9 cellular contexts compared by ENCODE assay signal in the genomic region with DNA sequence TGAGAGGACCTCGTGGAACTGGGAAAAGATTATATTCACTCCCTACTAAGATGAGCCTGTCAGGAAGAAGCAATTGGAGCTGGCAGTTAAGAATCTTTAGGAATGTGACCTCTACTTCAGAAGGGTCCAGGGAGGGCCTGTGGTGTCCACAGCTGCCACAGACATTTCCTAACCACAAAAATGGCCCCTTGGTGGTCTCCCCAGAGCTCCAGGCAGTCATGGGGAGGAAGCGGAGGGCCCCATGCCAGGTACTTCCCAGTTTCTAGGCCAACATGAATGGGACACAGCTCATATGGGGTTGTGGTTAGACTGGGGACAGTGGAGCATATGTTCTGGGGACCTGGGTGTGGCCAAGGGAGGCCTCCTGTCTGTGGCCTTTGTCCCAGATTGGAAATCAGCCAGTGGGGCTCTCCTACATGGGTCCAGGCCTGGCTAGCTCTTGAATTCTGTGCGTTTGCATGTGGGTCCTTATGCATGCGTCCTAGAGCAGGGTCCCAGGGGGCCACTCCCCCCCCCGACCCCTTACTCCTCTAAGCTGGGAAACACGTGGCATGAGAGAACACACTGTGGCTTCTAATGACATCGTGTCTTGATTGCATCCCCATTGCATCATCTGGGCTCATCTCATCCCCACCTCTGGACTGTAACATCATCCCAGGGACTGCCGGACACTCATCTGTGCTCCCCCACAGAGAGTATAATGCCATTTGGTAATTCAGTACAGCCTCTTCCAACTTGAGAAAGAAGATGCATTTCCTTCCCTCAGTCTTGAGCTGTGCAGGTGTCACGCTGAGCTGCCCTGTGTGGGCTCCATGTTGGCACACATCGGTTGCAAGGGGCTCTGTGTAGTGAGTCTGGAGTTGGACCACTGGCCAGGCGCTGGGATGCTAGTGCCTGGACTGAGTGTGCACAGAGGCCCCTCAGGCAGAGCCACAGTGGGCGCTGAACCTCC. TPM values are rescaled to one million over a fixed set of nuclear protein-coding genes. Genes with fewer than 3 reads are reported as not detected.
A peak's percentile ranks its signal among the peaks of the same experiment; 100 is the strongest.
DNase-seq lines count a peak whose midpoint lies in the region; ATAC-seq, FAIRE-seq and TF ChIP-seq lines count a peak whose summit lies in the region.
"Had no signal": no experiment of that assay in that cellular context is flagged by ENCODE, and none has a peak within 500 bp of the region (broad histone marks: within the 10 kb centered on the region; RNA-seq: fewer than 3 reads in every experiment).

No MANE protein-coding gene starts in this region.

- peak overlapping the region; percentile 11; the same call in 1 of the 2 replicates for H3K9ac ChIP-seq in BLaER1
- H3K9ac ChIP-seq in HepG2 (ENCODE audit: insufficient read depth, low read depth, low read length) = no peak overlapping the region

- DNase-seq in HFFc6 (no peak), activated B cell treated with CpG ODN at 0.5 μM for 24 hours (no peak), HepG2 (ENCODE audit: low spot score) (no peak), NCI-H2081 treated with DMSO at 0.1 percent for 48 hours (lab: John Stamatoyannopoulos, UW) (no peak), middle frontal gyrus (ENCODE audit: extremely low spot score, low spot score) (no peak), endothelial cell (ENCODE audit: low spot score) (no peak)
- no peak for DNase-seq in stimulated activated CD4-positive, alpha-beta T cell treated with anti-CD3 and anti-CD28 coated beads, Interleukin-1b, Interleukin-23, amount 100 ng/mL, for 48 hours

- H3K4me1 ChIP-seq in BLaER1 (peaks cover 100% of the 10 kb centered on the region), HepG2 (ENCODE audit: insufficient read depth, low read length) (peaks cover 97% of the 10 kb centered on the region)

- H3K4me2 ChIP-seq in BLaER1 (peak overlapping the region; percentile 94), HepG2 (ENCODE audit: low read depth, low read length) (no peak overlapping the region)

- CTCF ChIA-PET in activated B cell treated with CpG ODN at 0.5 μM for 24 hours (lab: Charles Lee) (interaction anchor here (1.2 to 5.1 kb wide), 7 partner anchors 7 to 39 kb away, joined by 3 to 27 read pairs (median 7); a partner anchor contains a TSS), HepG2 (lab: Yijun Ruan, JAX; ENCODE audit: low intra/inter-chr PET ratio, low total read pairs) (no interaction called here)

- H3K79me2 ChIP-seq in HepG2 (ENCODE audit: insufficient read depth, low read length) = no peaks in the 10 kb centered on the region

- H3K27ac Mint-ChIP-seq in HFFc6 (peak overlapping the region; percentile 90), activated B cell treated with CpG ODN at 0.5 μM for 24 hours (peak overlapping the region; percentile 99), endothelial cell (ENCODE audit: unreplicated experiment) (no peak overlapping the region)

- peaks cover 8% of the 10 kb centered on the region; the same call in 1 of the 2 replicates for H3K36me3 ChIP-seq in BLaER1
- no peaks in the 10 kb centered on the region for H3K36me3 ChIP-seq in HepG2 (replicated peaks in 1 of 2; ENCODE audit: control insufficient read depth in 1 of 2, insufficient read depth in 2 of 2, low read length in 2 of 2)

- no peak overlapping the region for H2AFZ ChIP-seq in HepG2 (ENCODE audit: low read length)

- WGBS in HepG2 (ENCODE audit: low lambda C conversion rate) = 71% methylated on average over 10 of the region's 12 CpGs

- BruUV-seq in HepG2 (replicated peaks; lab: Mats Ljungman, UMichigan) = no TSS peak

- no peaks in the 10 kb centered on the region; the same call in 1 of the 2 replicates for H3K27me3 Mint-ChIP-seq in HFFc6 (ENCODE audit: insufficient read depth)
- H3K27me3 Mint-ChIP-seq in activated B cell treated with CpG ODN at 0.5 μM for 24 hours = no peaks in the 10 kb centered on the region
- peaks cover 19% of the 10 kb centered on the region for H3K27me3 Mint-ChIP-seq in endothelial cell (ENCODE audit: unreplicated experiment)

- TF ChIP-seq POLR2A in HepG2 (IDR thresholded peaks at IDR 0.05; ENCODE audit: insufficient read depth in 1 of 2, low read depth in 2 of 2, low read length in 2 of 2) = no peak

- H3K4me1 Mint-ChIP-seq in HFFc6 (ENCODE audit: low read depth) (peaks cover 58% of the 10 kb centered on the region), activated B cell treated with CpG ODN at 0.5 μM for 24 hours (peaks cover 98% of the 10 kb centered on the region), endothelial cell (ENCODE audit: unreplicated experiment) (peaks cover 17% of the 10 kb centered on the region)

- H3K27ac ChIP-seq in BLaER1 (peak overlapping the region; percentile 77), HepG2 (ENCODE audit: extremely low read length, insufficient read depth, low read length) (no peak overlapping the region)

- FAIRE-seq in HepG2 (lab: Jason Lieb, UNC) = no peak
- FAIRE-seq: colon had no signal

- ATAC-seq in activated B cell treated with CpG ODN at 0.5 μM for 24 hours (ENCODE audit: low read depth) = no peak
- no peak for ATAC-seq in HepG2

- H4K20me1 ChIP-seq in BLaER1 (0 out of 2 replicates have a peak, but pooled peaks cover 10% of the 10 kb centered on the region), HepG2 (ENCODE audit: insufficient read depth, low read length) (no peaks in the 10 kb centered on the region)

- no peak for TF ChIP-seq RAD21 in HepG2 (CRISPR knock-in tag; IDR thresholded peaks at IDR 0.05)

- H3K4me3 ChIP-seq in BLaER1 = no peak overlapping the region
- no peak overlapping the region for H3K4me3 ChIP-seq in HepG2 (replicated peaks in 1 of 3; ENCODE audit: insufficient read depth in 1 of 3, low read depth in 2 of 3, low read length in 3 of 3)

- H3K9me3 Mint-ChIP-seq in HFFc6 (no peaks in the 10 kb centered on the region), activated B cell treated with CpG ODN at 0.5 μM for 24 hours (no peaks in the 10 kb centered on the region), endothelial cell (ENCODE audit: unreplicated experiment) (no peaks in the 10 kb centered on the region)

- no peak for TF ChIP-seq CTCF in HFFc6 (IDR thresholded peaks at IDR 0.05)
- no peak for TF ChIP-seq CTCF in activated B cell treated with CpG ODN at 0.5 μM for 24 hours (IDR thresholded peaks at IDR 0.05)
- no peak for TF ChIP-seq CTCF in HepG2 (CRISPR knock-in tag; IDR thresholded peaks at IDR 0.05)
- TF ChIP-seq CTCF in endothelial cell (IDR thresholded peaks at IDR 0.05; ENCODE audit: unreplicated experiment) = no peak

- no peaks in the 10 kb centered on the region for H3K27me3 ChIP-seq in BLaER1
- no peaks in the 10 kb centered on the region; a peak in 1 of 5 replicates for H3K27me3 ChIP-seq in HepG2 (ENCODE audit: control insufficient read depth in 1 of 2, insufficient read depth in 2 of 2, low read length in 2 of 2)

- H3K9me3 ChIP-seq in BLaER1 = no peaks in the 10 kb centered on the region
- no peaks in the 10 kb centered on the region for H3K9me3 ChIP-seq in HepG2 (ENCODE audit: low read length)

- TF ChIP-seq EP300 in HepG2 (IDR thresholded peaks at IDR 0.05; ENCODE audit: low read depth in 2 of 2, low read length in 2 of 2) (no peak), HepG2 (CRISPR knock-in tag; IDR thresholded peaks at IDR 0.05; ENCODE audit: borderline replicate concordance) (no peak)

- POLR2A ChIA-PET in activated B cell treated with CpG ODN at 0.5 μM for 24 hours (lab: Charles Lee) (interaction anchor here (0.7 to 8.2 kb wide), 13 partner anchors 7 to 48 kb away, joined by 3 to 164 read pairs (median 22); a partner anchor contains a TSS), HepG2 (lab: Yijun Ruan, JAX) (interaction anchor here (1.0 to 5.2 kb wide), 8 partner anchors 8 to 48 kb away, joined by 3 to 59 read pairs (median 11); a partner anchor contains a TSS)

- in situ Hi-C loops in HepG2 (cut with HindIII; ENCODE audit: extremely low pct_ligation_motif_present, low pct_unique_long_range_greater_than_20kb) = no loop called here

- peak overlapping the region; percentile 11 for H3K4me3 Mint-ChIP-seq in HFFc6
- peak overlapping the region; percentile 39 for H3K4me3 Mint-ChIP-seq in activated B cell treated with CpG ODN at 0.5 μM for 24 hours
- H3K4me3 Mint-ChIP-seq in endothelial cell (ENCODE audit: unreplicated experiment) = no peak overlapping the region

- peaks cover 7% of the 10 kb centered on the region; the same call in 1 of the 2 replicates for H3K36me3 Mint-ChIP-seq in HFFc6 (ENCODE audit: low read depth)
- peaks cover 7% of the 10 kb centered on the region for H3K36me3 Mint-ChIP-seq in activated B cell treated with CpG ODN at 0.5 μM for 24 hours (ENCODE audit: low read depth)
- peaks cover 4% of the 10 kb centered on the region for H3K36me3 Mint-ChIP-seq in endothelial cell (ENCODE audit: low read depth, unreplicated experiment)

- intact Hi-C loops in activated B cell treated with CpG ODN at 0.5 μM for 24 hours (cut with micrococcal nuclease) (no loop called here), HepG2 (cut with micrococcal nuclease; ENCODE audit: unreplicated experiment) (no loop called here)

TF ChIP-seq in HepG2, 621 proteins besides CTCF, POLR2A, EP300 and RAD21 (continues in another document):
- TF ChIP-seq RFX3 (CRISPR knock-in tag; IDR thresholded peaks at IDR 0.05) = no peak

RNA-seq across cellular contexts. Expression of a gene that starts 31.3 kb away (rescaled TPM):
- total RNA-seq in HFFc6 (2021; fragmentation: NEBNext Ultra II Directional; extraction: Animal tissue kit (Norgen Biotek cat#: 25700)) = 10 to 100 TPM in 5 of 6 experiments, 1 to 10 TPM in 1; 9.8 to 19.7 (median 17.3) TPM
- 126 and 134 TPM in 2 replicates for total RNA-seq in activated B cell treated with CpG ODN at 0.5 μM for 24 hours
- total RNA-seq in HepG2 (2016; rRNA removed; fragmentation: Illumina TruSeq; extraction: Trizol) = 5.8 and 8.8 TPM in 2 replicates
- total RNA-seq in HepG2 (2016; cell fraction: cytosol; rRNA removed; fragmentation: Illumina TruSeq; extraction: Trizol; ENCODE audit: low read depth) = 1.2 and 1.9 TPM in 2 replicates
- total RNA-seq in HepG2 (2016; cell fraction: insoluble cytoplasmic fraction; rRNA removed; fragmentation: Illumina TruSeq; extraction: Trizol) = 4.4 and 10.1 TPM in 2 replicates
- total RNA-seq in HepG2 (2016; cell fraction: membrane; rRNA removed; fragmentation: Illumina TruSeq; extraction: Trizol) = 2.5 and 3.3 TPM in 2 replicates
- total RNA-seq in HepG2 (2016; cell fraction: nucleus; rRNA removed; fragmentation: Illumina TruSeq; extraction: Trizol) = 14.5 and 19.2 TPM in 2 replicates
- 4.1 and 4.4 TPM in 2 replicates for polyA plus RNA-seq in HepG2 (2011; rRNA removed)
- 4.7 and 4.8 TPM in 2 replicates for polyA plus RNA-seq in HepG2 (2011; cell fraction: cytosol; rRNA removed)
- 10.1 and 10.8 TPM in 2 replicates for polyA plus RNA-seq in HepG2 (2011; cell fraction: nucleus; rRNA removed)
- 3.4 and 4.0 TPM in 2 replicates for polyA plus RNA-seq in HepG2 (2012)
- 0.75 and 0.77 TPM in 2 replicates for polyA plus RNA-seq in HepG2 (2016; cell fraction: cytosol; fragmentation: Illumina TruSeq; extraction: Trizol; ENCODE audit: low read depth)
- 5.3 and 6.8 TPM in 2 replicates for polyA plus RNA-seq in HepG2 (2016; cell fraction: insoluble cytoplasmic fraction; fragmentation: Illumina TruSeq; extraction: Trizol; ENCODE audit: low read depth)
- polyA plus RNA-seq in HepG2 (2016; cell fraction: membrane; fragmentation: Illumina TruSeq; extraction: Trizol; ENCODE audit: low read depth) = 0.80 and 1.4 TPM in 2 replicates
- polyA plus RNA-seq in HepG2 (2016; cell fraction: nucleus; fragmentation: Illumina TruSeq; extraction: Trizol; ENCODE audit: insufficient read depth, low read depth) = 8.7 and 9.9 TPM in 2 replicates
- polyA minus RNA-seq in HepG2 (2011; rRNA and poly(A)+ RNA removed; ENCODE audit: low replicate concordance) = 24.0 and 36.4 TPM in 2 replicates
- polyA minus RNA-seq in HepG2 (2011; cell fraction: cytosol; rRNA and poly(A)+ RNA removed) = 4.7 and 7.5 TPM in 2 replicates
- polyA minus RNA-seq in HepG2 (2011; cell fraction: nucleus; rRNA and poly(A)+ RNA removed) = 28.5 and 37.7 TPM in 2 replicates
- total RNA-seq in endothelial cell (ENCODE audit: unreplicated experiment) = 7.1 TPM
